Comparison of ENCODE assay signal across 9 cellular contexts in the genomic region with DNA sequence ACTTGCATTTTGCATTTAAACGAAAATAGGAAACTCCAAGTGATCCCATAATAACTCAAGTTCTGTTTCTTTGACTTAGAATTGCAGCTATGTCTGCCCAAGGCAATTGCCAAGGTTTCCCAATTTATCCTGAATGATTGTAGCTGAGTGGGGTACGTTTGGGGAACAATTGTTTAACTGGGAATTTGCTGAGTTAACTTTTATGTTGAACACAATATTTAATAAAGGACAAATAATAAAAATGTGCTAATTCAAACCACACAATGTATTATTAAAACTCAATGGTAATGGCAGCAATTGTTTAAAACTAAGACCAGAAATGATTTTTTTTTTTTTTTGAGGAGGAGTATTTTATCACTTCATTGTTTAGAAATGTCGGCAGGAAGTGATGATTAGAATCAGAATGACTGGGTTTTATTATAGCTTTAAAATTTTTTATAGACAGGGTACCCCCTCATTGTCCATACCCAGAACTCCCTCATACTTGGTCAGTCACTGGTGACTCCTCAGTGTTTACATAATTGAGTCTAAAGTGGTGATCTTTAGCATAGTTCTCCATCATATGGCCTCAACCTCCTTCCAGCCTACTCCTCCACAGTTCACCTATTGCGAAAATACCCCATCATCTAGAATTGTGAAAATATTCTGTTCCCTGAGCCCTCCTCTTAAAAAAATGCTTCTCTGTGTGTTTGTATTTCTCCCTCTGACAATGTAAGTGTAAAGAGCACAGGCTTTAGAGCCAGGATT.
DNase-seq lines count a peak whose midpoint lies in the region; ATAC-seq and TF ChIP-seq lines count a peak whose summit lies in the region.
"Had no signal": no experiment of that assay in that cellular context is flagged by ENCODE, and none has a peak within 500 bp of the region (broad histone marks: within the 10 kb centered on the region; RNA-seq: fewer than 3 reads in every experiment).

No MANE protein-coding gene starts in this region.

- H3K23ac ChIP-seq in mesendoderm (ENCODE audit: low read length): no peak overlapping the region

- peak overlapping the region; percentile 9 for H3K4ac ChIP-seq in mesendoderm (ENCODE audit: low read depth, low read length)

- H3K79me2 ChIP-seq in mesendoderm (ENCODE audit: control insufficient read depth, insufficient read depth, low read length): no peaks in the 10 kb centered on the region

- H3K4me3 ChIP-seq in heart right ventricle: no peak overlapping the region
- no peak overlapping the region for H3K4me3 ChIP-seq in adrenal gland
- H3K4me3 ChIP-seq in mesendoderm (ENCODE audit: low read length): no peak overlapping the region
- no peak overlapping the region for H3K4me3 ChIP-seq in upper lobe of right lung
- H3K4me3 ChIP-seq in effector memory CD4-positive, alpha-beta T cell (ENCODE audit: insufficient read depth, low read depth, low read length, poor library complexity, severe bottlenecking): no peak overlapping the region

- no peak overlapping the region for H2AK5ac ChIP-seq in mesendoderm (ENCODE audit: low read length)

- intact Hi-C loops in heart right ventricle (cut with DNase I): loop anchor here in 7 of 10 donors (5.0 to 10.0 kb wide), 4 partner anchors 201 to 391 kb away; a partner anchor contains a TSS
- intact Hi-C loops in left cardiac atrium (cut with DNase I): loop anchor here (10.0 kb wide), 3 partner anchors 201 to 389 kb away; a partner anchor contains a TSS
- intact Hi-C loops in adrenal gland (cut with DNase I): no loop called here
- intact Hi-C loops in upper lobe of right lung (cut with DNase I): no loop called here

- 64 to 68% methylated on average over 4 of the region's 4 CpGs for WGBS in heart right ventricle, 2 donors
- WGBS in adrenal gland, 4 donors: 73 to 77% (median 76%) methylated on average over 4 of the region's 4 CpGs
- no CpG with 5 or more reads among the region's 4 CpGs for WGBS in mesendoderm (ENCODE audit: extremely low coverage, insufficient coverage, low lambda C conversion rate)

- no peak for DNase-seq in heart right ventricle
- no peak for DNase-seq in left cardiac atrium
- no peak for DNase-seq in adrenal gland
- DNase-seq in mesendoderm: no peak
- DNase-seq in upper lobe of right lung: no peak
- DNase-seq in NCI-H774 (lab: John Stamatoyannopoulos, UW): no peak
- DNase-seq in effector memory CD4-positive, alpha-beta T cell: no peak
- no peak for DNase-seq in NCI-H2029 treated with DMSO at 0.1 percent for 48 hours (lab: John Stamatoyannopoulos, UW)
- DNase-seq: naive thymus-derived CD4-positive, alpha-beta T cell had no signal

- ATAC-seq in heart right ventricle: no peak
- no peak for ATAC-seq in left cardiac atrium
- peak; percentile 75 for ATAC-seq in upper lobe of right lung

- no peaks in the 10 kb centered on the region for H3K36me3 ChIP-seq in heart right ventricle
- H3K36me3 ChIP-seq in adrenal gland (replicated peaks in 1 of 2): no peaks in the 10 kb centered on the region
- H3K36me3 ChIP-seq in mesendoderm (ENCODE audit: control insufficient read depth, insufficient read depth, low read length): no peaks in the 10 kb centered on the region
- H3K36me3 ChIP-seq in upper lobe of right lung: no peaks in the 10 kb centered on the region
- no peaks in the 10 kb centered on the region for H3K36me3 ChIP-seq in effector memory CD4-positive, alpha-beta T cell (ENCODE audit: control insufficient read depth, insufficient read depth, low read length)

- no peak overlapping the region for H3K18ac ChIP-seq in mesendoderm (ENCODE audit: low read length)

- H2BK15ac ChIP-seq in mesendoderm (replicated peaks; ENCODE audit: low read depth): peak overlapping the region; percentile 74

- H3K56ac ChIP-seq in mesendoderm (ENCODE audit: low read length): no peak overlapping the region

- TF ChIP-seq CTCF in heart right ventricle (IDR thresholded peaks at IDR 0.05) (no peak), adrenal gland (IDR thresholded peaks at IDR 0.05) (no peak), upper lobe of right lung (IDR thresholded peaks at IDR 0.05) (no peak)

- H4K5ac ChIP-seq in mesendoderm (ENCODE audit: low read length): no peak overlapping the region

- no peak overlapping the region for H3K4me2 ChIP-seq in mesendoderm (ENCODE audit: low read length)

- H3K4me1 ChIP-seq in heart right ventricle: peaks cover 11 to 43% (median 31%) of the 10 kb centered on the region in 9 donors
- H3K4me1 ChIP-seq in adrenal gland (replicated peaks in 1 of 2): peaks cover 15 to 31% of the 10 kb centered on the region in 2 donors
- H3K4me1 ChIP-seq in mesendoderm (ENCODE audit: control insufficient read depth, low read depth, low read length): no peaks in the 10 kb centered on the region
- peaks cover 27% of the 10 kb centered on the region for H3K4me1 ChIP-seq in upper lobe of right lung
- H3K4me1 ChIP-seq in effector memory CD4-positive, alpha-beta T cell (ENCODE audit: control insufficient read depth, insufficient read depth, low read length, poor library complexity, severe bottlenecking): no peaks in the 10 kb centered on the region

- H3K9ac ChIP-seq in mesendoderm (ENCODE audit: low read length): no peak overlapping the region

- H3K27me3 ChIP-seq in heart right ventricle: no peaks in the 10 kb centered on the region
- no peaks in the 10 kb centered on the region for H3K27me3 ChIP-seq in adrenal gland
- H3K27me3 ChIP-seq in mesendoderm (ENCODE audit: insufficient read depth, low read length, poor library complexity): no peaks in the 10 kb centered on the region
- H3K27me3 ChIP-seq in upper lobe of right lung: no peaks in the 10 kb centered on the region
- no peaks in the 10 kb centered on the region for H3K27me3 ChIP-seq in effector memory CD4-positive, alpha-beta T cell (replicated peaks; ENCODE audit: control insufficient read depth, insufficient read depth, low read length, poor library complexity, severe bottlenecking)

- H4K8ac ChIP-seq in mesendoderm (ENCODE audit: low read depth, low read length): peak overlapping the region; percentile 86

- H3K9me3 ChIP-seq in heart right ventricle (no peaks in the 10 kb centered on the region), adrenal gland (replicated peaks in 1 of 3) (no peaks in the 10 kb centered on the region), upper lobe of right lung (no peaks in the 10 kb centered on the region)
- no peaks in the 10 kb centered on the region for H3K9me3 ChIP-seq in effector memory CD4-positive, alpha-beta T cell (ENCODE audit: control insufficient read depth, low read length)

- no peak for TF ChIP-seq POLR2A in adrenal gland (IDR thresholded peaks at IDR 0.05)

- H2BK5ac ChIP-seq in mesendoderm (ENCODE audit: low read length): no peak overlapping the region

- no peak overlapping the region for H2BK120ac ChIP-seq in mesendoderm (ENCODE audit: low read depth, low read length)

- no peaks in the 10 kb centered on the region for H3K79me1 ChIP-seq in mesendoderm (ENCODE audit: low read length)

- H3K27ac ChIP-seq in heart right ventricle: peak overlapping the region in 9 of 10 donors; percentile 33 to 83 (median 78)
- peak overlapping the region in 4 of 5 donors; percentile 48 to 81 (median 68) for H3K27ac ChIP-seq in adrenal gland
- no peak overlapping the region for H3K27ac ChIP-seq in mesendoderm (ENCODE audit: low read depth, low read length)
- H3K27ac ChIP-seq in upper lobe of right lung: peak overlapping the region; percentile 59
- no peak overlapping the region for H3K27ac ChIP-seq in effector memory CD4-positive, alpha-beta T cell (ENCODE audit: insufficient read depth, low read length, poor library complexity, severe bottlenecking)

Comparison
In these comparisons a context has a peak if more than half of its experiments do, and no peak if none do; other contexts are left out.
1. H3K27ac ChIP-seq: peak in heart right ventricle (9 of 10), adrenal gland (4 of 5) and upper lobe of right lung (single experiment); none in mesendoderm (single experiment) and effector memory CD4-positive, alpha-beta T cell (single experiment).
2. intact Hi-C loops: an anchor here in heart right ventricle (5.0 to 10.0 kb wide) and left cardiac atrium (10.0 kb wide); none called in adrenal gland and upper lobe of right lung.